19 cellular contexts compared by ENCODE assay signal in genomic region chr2:217207387-217208010, GRCh38.
DNase-seq lines count a peak whose midpoint lies in the region; ATAC-seq and TF ChIP-seq lines count a peak whose summit lies in the region.
"Had no signal": no experiment of that assay in that cellular context is flagged by ENCODE, and none has a peak within 500 bp of the region (broad histone marks: within the 10 kb centered on the region; RNA-seq: fewer than 3 reads in every experiment).

No MANE protein-coding gene starts in this region.

- ATAC-seq in GM19463 (IDR thresholded peaks at IDR 0.05; ENCODE audit: unreplicated experiment) = no peak

- H3K9me3 ChIP-seq in BLaER1 (peaks cover 18% of the 10 kb centered on the region), Loucy (ENCODE audit: insufficient read depth, low read depth, low read length) (peaks cover 7% of the 10 kb centered on the region), endodermal cell (ENCODE audit: control insufficient read depth, low read length) (peaks cover 36% of the 10 kb centered on the region)

- H3K79me2 ChIP-seq in Loucy (ENCODE audit: insufficient read depth, low read length) = no peaks in the 10 kb centered on the region

- no peaks in the 10 kb centered on the region for H4K20me1 ChIP-seq in BLaER1
- no peaks in the 10 kb centered on the region for H4K20me1 ChIP-seq in Loucy (ENCODE audit: insufficient read depth, low read length, poor library complexity, severe bottlenecking)

- H3K27ac Mint-ChIP-seq in endodermal cell (peak overlapping the region; percentile 1), nephron progenitor cell (peak overlapping the region; percentile 44)
- H3K27ac Mint-ChIP-seq: B cell; CD4-positive, alpha-beta T cell had no signal

- DNase-seq in endodermal cell (no peak), nephron progenitor cell (no peak), AG20443 (ENCODE audit: low spot score) (no peak), SW 1271 (lab: John Stamatoyannopoulos, UW) (no peak)
- DNase-seq in stimulated activated naive CD4-positive, alpha-beta T cell (lab: John Stamatoyannopoulos, UW) = no peak
- DNase-seq: 8988T; CD4-positive, alpha-beta T cell; DMS53; EL; GM23248; NCI-H1105; NCI-H1694 treated with DMSO at 0.1 percent for 48 hours; NCI-H2227 treated with DMSO at 0.1 percent for 48 hours; NCI-H510A treated with DMSO at 0.1 percent for 48 hours; NCI-H774 had no signal

- TF ChIP-seq CTCF in Loucy (conservative IDR thresholded peaks at IDR 0.05; ENCODE audit: low read length) = no peak
- TF ChIP-seq CTCF in endodermal cell (conservative IDR thresholded peaks at IDR 0.05) = no peak
- TF ChIP-seq CTCF in nephron progenitor cell (IDR thresholded peaks at IDR 0.05) = no peak

- H3K36me3 ChIP-seq in BLaER1 = no peaks in the 10 kb centered on the region
- no peaks in the 10 kb centered on the region for H3K36me3 ChIP-seq in Loucy (ENCODE audit: insufficient read depth, low read length)
- H3K36me3 ChIP-seq in endodermal cell (ENCODE audit: control insufficient read depth, insufficient read depth, low read length) = no peaks in the 10 kb centered on the region

- H3K4me1 Mint-ChIP-seq in endodermal cell (peaks cover 22% of the 10 kb centered on the region), nephron progenitor cell (peaks cover 23% of the 10 kb centered on the region)
- H3K4me1 Mint-ChIP-seq: B cell had no signal

- H3K27me3 ChIP-seq in BLaER1 = no peaks in the 10 kb centered on the region
- H3K27me3 ChIP-seq in Loucy (ENCODE audit: insufficient read depth, low read length, poor library complexity, severe bottlenecking) = no peaks in the 10 kb centered on the region
- H3K27me3 ChIP-seq in endodermal cell (ENCODE audit: control insufficient read depth, insufficient read depth, low read length, poor library complexity, severe bottlenecking) = no peaks in the 10 kb centered on the region

- H3K36me3 Mint-ChIP-seq in endodermal cell (ENCODE audit: low read depth) = peaks cover 4% of the 10 kb centered on the region
- H3K36me3 Mint-ChIP-seq in nephron progenitor cell (ENCODE audit: low read depth) = peaks cover 19% of the 10 kb centered on the region

- H3K27me3 Mint-ChIP-seq in endodermal cell (ENCODE audit: insufficient read depth) (no peaks in the 10 kb centered on the region), nephron progenitor cell (ENCODE audit: low read depth, poor library complexity) (peaks cover 13% of the 10 kb centered on the region)

- H3K4me2 ChIP-seq in BLaER1 (peak overlapping the region; percentile 10), Loucy (ENCODE audit: low read depth, low read length, poor library complexity, severe bottlenecking) (no peak overlapping the region)

- H3K9me3 Mint-ChIP-seq in endodermal cell = peaks cover 36% of the 10 kb centered on the region
- H3K9me3 Mint-ChIP-seq in nephron progenitor cell = peaks cover 26% of the 10 kb centered on the region

- H3F3A ChIP-seq in Loucy (ENCODE audit: low read depth) = no peaks in the 10 kb centered on the region

- WGBS in endodermal cell (ENCODE audit: insufficient coverage in 1 of 2, insufficient read length in 1 of 2), 2 experiments = 92 to 96% methylated on average over 12 to 15 of the region's 15 CpGs

- no peak overlapping the region for H3K9ac ChIP-seq in BLaER1
- H3K9ac ChIP-seq in Loucy (ENCODE audit: low read depth, low read length, poor library complexity, severe bottlenecking) = no peak overlapping the region
- no peak overlapping the region for H3K9ac ChIP-seq in endodermal cell (ENCODE audit: extremely low read depth, low read length, poor library complexity, severe bottlenecking)
- H3K9ac ChIP-seq: GM23248 had no signal

- peaks cover 14% of the 10 kb centered on the region; the same call in 1 of the 2 replicates for H3K4me1 ChIP-seq in BLaER1
- no peaks in the 10 kb centered on the region for H3K4me1 ChIP-seq in Loucy (ENCODE audit: insufficient read depth, low read length, poor library complexity, severe bottlenecking)
- H3K4me1 ChIP-seq in endodermal cell (ENCODE audit: control insufficient read depth, insufficient read depth, low read length) = peaks cover 16% of the 10 kb centered on the region

- H3K27ac ChIP-seq in BLaER1 (no peak overlapping the region), endodermal cell (ENCODE audit: low read depth, low read length) (no peak overlapping the region)
- H3K27ac ChIP-seq: GM23248 had no signal

- H3K4me3 Mint-ChIP-seq in endodermal cell (no peak overlapping the region), nephron progenitor cell (no peak overlapping the region)
- H3K4me3 Mint-ChIP-seq: B cell; CD4-positive, alpha-beta T cell had no signal

- no peaks in the 10 kb centered on the region for H3K9me2 ChIP-seq in Loucy (replicated peaks; ENCODE audit: low read depth, low read length)

- no peak overlapping the region for H3K4me3 ChIP-seq in BLaER1
- no peak overlapping the region for H3K4me3 ChIP-seq in Loucy (ENCODE audit: low read length, poor library complexity, severe bottlenecking)
- H3K4me3 ChIP-seq in endodermal cell (ENCODE audit: low read length) = no peak overlapping the region
- H3K4me3 ChIP-seq: GM23248 had no signal

- peak overlapping the region; percentile 23; the same call in 1 of the 2 replicates for H2AFZ ChIP-seq in Loucy (ENCODE audit: low read length)
- H2AFZ ChIP-seq: GM23248 had no signal
